In the genomic region with DNA sequence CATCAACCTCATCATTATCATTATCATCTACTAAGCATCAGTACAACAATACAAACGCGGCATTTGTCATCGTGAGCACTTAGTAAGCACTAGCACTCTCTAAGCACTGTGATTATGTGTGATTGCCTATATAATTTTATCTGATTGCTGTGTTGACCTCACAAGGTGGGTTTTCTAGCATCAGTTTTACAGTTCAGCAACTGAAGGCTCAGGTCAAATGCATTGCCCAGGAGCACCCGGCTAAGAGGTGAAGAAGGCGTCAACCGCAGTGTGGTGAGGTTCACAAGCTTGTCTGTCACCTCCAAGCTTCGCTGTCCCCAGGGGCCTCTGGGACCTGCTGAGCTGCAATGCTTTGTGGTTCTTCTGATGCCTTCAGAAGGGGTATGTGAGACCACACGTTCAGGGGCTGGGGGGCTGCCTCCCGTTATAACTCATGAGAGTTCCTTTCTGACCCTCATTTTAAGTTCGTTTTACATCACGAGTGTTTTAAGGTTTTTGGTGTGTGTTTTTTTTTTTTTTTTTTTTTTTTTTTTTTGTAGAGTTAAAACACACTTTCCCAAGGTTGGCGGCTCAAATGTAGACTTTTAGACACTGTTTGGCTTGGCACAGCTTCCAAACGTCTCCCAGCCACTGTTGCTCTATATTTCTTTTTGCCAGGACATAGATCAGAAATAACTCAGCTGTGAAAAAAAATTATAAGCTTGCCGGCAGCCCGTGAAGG, we compare ENCODE assay signal across 9 cellular contexts. TPM values are rescaled to one million over a fixed set of nuclear protein-coding genes. Genes with fewer than 3 reads are reported as not detected.
DNase-seq lines count a peak whose midpoint lies in the region; ATAC-seq lines count a peak whose summit lies in the region.
"Had no signal": no experiment of that assay in that cellular context is flagged by ENCODE, and none has a peak within 500 bp of the region (broad histone marks: within the 10 kb centered on the region; RNA-seq: fewer than 3 reads in every experiment).

No MANE protein-coding gene starts in this region.

- H3K4me3 Mint-ChIP-seq in activated naive CD8-positive, alpha-beta T cell treated with anti-CD3 and anti-CD28 coated beads, Interleukin-2, amount 10 ng/mL, durations not matched to agents 7 days and 5 days: peak overlapping the region; percentile 22

- no peaks in the 10 kb centered on the region for H3K36me3 Mint-ChIP-seq in activated naive CD8-positive, alpha-beta T cell treated with anti-CD3 and anti-CD28 coated beads, Interleukin-2, amount 10 ng/mL, durations not matched to agents 7 days and 5 days

- H3K27ac Mint-ChIP-seq in activated naive CD8-positive, alpha-beta T cell treated with anti-CD3 and anti-CD28 coated beads, Interleukin-2, amount 10 ng/mL, durations not matched to agents 7 days and 5 days: no peak overlapping the region
- H3K27ac Mint-ChIP-seq: type B pancreatic cell had no signal

- DNase-seq in activated naive CD8-positive, alpha-beta T cell treated with anti-CD3 and anti-CD28 coated beads, Interleukin-2, amount 10 ng/mL, durations not matched to agents 7 days and 5 days: peak; percentile 53
- peak; percentile 10 for DNase-seq in stimulated activated CD8-positive, alpha-beta memory T cell treated with anti-CD3 and anti-CD28 coated beads, Interleukin-15, amount 100 ng/mL, for 1 hour (ENCODE audit: low read depth)
- DNase-seq in SW 1271 (lab: John Stamatoyannopoulos, UW) (no peak), DMS153 (lab: John Stamatoyannopoulos, UW) (no peak), SKM-1 treated with dmso at 0.1 percent for 144 hours (lab: John Stamatoyannopoulos, UW; ENCODE audit: unreplicated experiment) (no peak)
- DNase-seq: NCI-H1092 treated with DMSO at 0.1 percent for 48 hours had no signal

- no peaks in the 10 kb centered on the region for H3K9me3 Mint-ChIP-seq in activated naive CD8-positive, alpha-beta T cell treated with anti-CD3 and anti-CD28 coated beads, Interleukin-2, amount 10 ng/mL, durations not matched to agents 7 days and 5 days

- H3K4me1 Mint-ChIP-seq in activated naive CD8-positive, alpha-beta T cell treated with anti-CD3 and anti-CD28 coated beads, Interleukin-2, amount 10 ng/mL, durations not matched to agents 7 days and 5 days: peaks cover 31% of the 10 kb centered on the region

- ATAC-seq in GM19025 (IDR thresholded peaks at IDR 0.05; ENCODE audit: low read depth, unreplicated experiment) (peak; percentile 60), HG03565 (IDR thresholded peaks at IDR 0.05; ENCODE audit: unreplicated experiment) (peak; percentile 38)
- ATAC-seq in activated naive CD8-positive, alpha-beta T cell treated with anti-CD3 and anti-CD28 coated beads, Interleukin-2, amount 10 ng/mL, durations not matched to agents 7 days and 5 days (ENCODE audit: low read depth): peak; percentile 82

- peaks cover 75% of the 10 kb centered on the region for H3K27me3 Mint-ChIP-seq in activated naive CD8-positive, alpha-beta T cell treated with anti-CD3 and anti-CD28 coated beads, Interleukin-2, amount 10 ng/mL, durations not matched to agents 7 days and 5 days

- POLR2A ChIA-PET in activated naive CD8-positive, alpha-beta T cell treated with anti-CD3 and anti-CD28 coated beads, Interleukin-2, amount 10 ng/mL, durations not matched to agents 7 days and 5 days (lab: Charles Lee): interaction anchor here (0.7 to 2.4 kb wide), 3 partner anchors 113 to 1047 kb away, joined by 3 to 8 read pairs (median 6); no protein-coding TSS in a partner anchor

RNA-seq across cellular contexts. Expression of a gene that starts 33.8 kb away (rescaled TPM):
- under 1 TPM; 0.03 to 0.20 TPM for total RNA-seq in activated naive CD8-positive, alpha-beta T cell treated with anti-CD3 and anti-CD28 coated beads, Interleukin-2, amount 10 ng/mL, durations not matched to agents 7 days and 5 days

RNA-seq across cellular contexts. Expression of a gene that starts 34.9 kb away (rescaled TPM):
- not detected for total RNA-seq in activated naive CD8-positive, alpha-beta T cell treated with anti-CD3 and anti-CD28 coated beads, Interleukin-2, amount 10 ng/mL, durations not matched to agents 7 days and 5 days

Comparison
In these comparisons a context has a peak if more than half of its experiments do, and no peak if none do; other contexts are left out.
1. DNase-seq: peak in activated naive CD8-positive, alpha-beta T cell treated with anti-CD3 and anti-CD28 coated beads, Interleukin-2, amount 10 ng/mL, durations not matched to agents 7 days and 5 days (single experiment) and stimulated activated CD8-positive, alpha-beta memory T cell treated with anti-CD3 and anti-CD28 coated beads, Interleukin-15, amount 100 ng/mL, for 1 hour (single experiment); none in SW 1271 (0 of 2), DMS153 (single experiment) and SKM-1 treated with dmso at 0.1 percent for 144 hours (single experiment).
2. Peak in every context shown above with its lines, with median percentiles within 50 percentile points of each other: ATAC-seq.